Comparison of ENCODE assay signal across 19 cellular contexts in the genomic region with DNA sequence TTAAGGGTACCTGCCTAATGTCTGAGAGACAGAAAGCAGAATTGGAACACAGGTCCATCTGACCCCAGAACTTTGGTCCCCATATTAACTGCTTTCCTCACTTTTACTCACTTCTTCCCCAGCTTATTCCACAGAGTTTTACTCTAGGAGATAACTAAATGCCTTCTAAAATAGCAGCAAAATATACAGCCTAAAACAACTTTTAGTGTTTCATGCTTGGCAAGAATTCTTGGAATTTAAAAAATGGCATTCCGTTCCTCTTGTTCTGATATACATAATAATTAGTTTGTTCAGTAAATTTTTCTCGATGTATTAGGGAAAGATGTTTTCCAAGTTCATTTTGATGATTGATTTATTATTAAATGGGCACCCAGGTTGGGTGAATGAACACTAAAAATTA.
"Had no signal": no experiment of that assay in that cellular context is flagged by ENCODE, and none has a peak within 500 bp of the region (broad histone marks: within the 10 kb centered on the region; RNA-seq: fewer than 3 reads in every experiment).

No MANE protein-coding gene starts in this region.

- H3K4me3 Mint-ChIP-seq: dendritic cell treated with granulocyte-macrophage colony-stimulating factor and Interleukin-4, amounts not matched to agents 40 ng/mL and 50 ng/mL, for 4 days; effector memory CD8-positive, alpha-beta T cell; naive thymus-derived CD8-positive, alpha-beta T cell; stimulated activated naive CD8-positive, alpha-beta T cell treated with anti-CD3 and anti-CD28 coated beads, Interleukin-15, Interleukin-2, amounts not matched to agents 100 ng/mL and 50 ng/mL, for 24 hours had no signal

- H3K36me3 Mint-ChIP-seq: naive thymus-derived CD8-positive, alpha-beta T cell had no signal

- ATAC-seq: effector memory CD8-positive, alpha-beta T cell; mucosa of descending colon; naive thymus-derived CD8-positive, alpha-beta T cell had no signal

- H3K4me3 ChIP-seq: mucosa of descending colon, suprapubic skin, upper lobe of left lung had no signal

- H3K9me3 ChIP-seq: mucosa of descending colon, suprapubic skin, upper lobe of left lung had no signal

- H3K27me3 ChIP-seq: suprapubic skin, upper lobe of left lung had no signal

- H3K27ac Mint-ChIP-seq: dendritic cell treated with granulocyte-macrophage colony-stimulating factor and Interleukin-4, amounts not matched to agents 40 ng/mL and 50 ng/mL, for 4 days; effector memory CD8-positive, alpha-beta T cell; naive thymus-derived CD8-positive, alpha-beta T cell; progenitor cell of endocrine pancreas; stimulated activated naive CD8-positive, alpha-beta T cell treated with anti-CD3 and anti-CD28 coated beads, Interleukin-15, Interleukin-2, amounts not matched to agents 100 ng/mL and 50 ng/mL, for 24 hours had no signal

- H3K27me3 Mint-ChIP-seq: brain, progenitor cell of endocrine pancreas had no signal

- H3K9me3 Mint-ChIP-seq: dendritic cell treated with granulocyte-macrophage colony-stimulating factor and Interleukin-4, amounts not matched to agents 40 ng/mL and 50 ng/mL, for 4 days; effector memory CD8-positive, alpha-beta T cell; naive thymus-derived CD8-positive, alpha-beta T cell; stimulated activated naive CD8-positive, alpha-beta T cell treated with anti-CD3 and anti-CD28 coated beads, Interleukin-15, Interleukin-2, amounts not matched to agents 100 ng/mL and 50 ng/mL, for 24 hours had no signal

- H3K4me1 ChIP-seq: upper lobe of left lung had no signal

- DNase-seq: activated naive CD4-positive, alpha-beta T cell treated with anti-CD3 and anti-CD28 coated beads, Interleukin-2, amount 50 U/mL, for 16 hours; activated T-cell treated with anti-CD3 and anti-CD28 coated beads, Interleukin-2, amount 50 U/mL, for 1 hour; cerebellar nuclear complex; effector memory CD8-positive, alpha-beta T cell; head of caudate nucleus; mammary epithelial cell; mucosa of descending colon; naive thymus-derived CD8-positive, alpha-beta T cell; nucleus accumbens; right cardiac atrium; small intestine; stimulated activated CD4-positive, alpha-beta T cell treated with anti-CD3 and anti-CD28 coated beads, Interleukin-4, amount 100 ng/mL, for 24 hours; upper lobe of left lung had no signal

- H3K4me1 Mint-ChIP-seq: naive thymus-derived CD8-positive, alpha-beta T cell had no signal

- H3K27ac ChIP-seq: epithelial cell of prostate, suprapubic skin, upper lobe of left lung had no signal

- H3K36me3 ChIP-seq: suprapubic skin, upper lobe of left lung had no signal
